Comparison of ENCODE assay signal across 8 cellular contexts in genomic region chr4:153488006-153488718, GRCh38. TPM values are rescaled to one million over a fixed set of nuclear protein-coding genes. Genes with fewer than 3 reads are reported as not detected.
DNase-seq lines count a peak whose midpoint lies in the region; ATAC-seq and TF ChIP-seq lines count a peak whose summit lies in the region.

No MANE protein-coding gene starts in this region.

- H3K36me3 Mint-ChIP-seq in activated naive CD4-positive, alpha-beta T cell treated with anti-CD3 and anti-CD28 coated beads for 36 hours (ENCODE audit: low read depth), result peaks cover 21% of the 10 kb centered on the region

- no peaks in the 10 kb centered on the region for H3K9me3 Mint-ChIP-seq in activated naive CD4-positive, alpha-beta T cell treated with anti-CD3 and anti-CD28 coated beads for 36 hours

- no peaks in the 10 kb centered on the region for H3K27me3 ChIP-seq in OCI-LY1 (ENCODE audit: insufficient read depth, low read length)

- DNase-seq in activated naive CD4-positive, alpha-beta T cell treated with anti-CD3 and anti-CD28 coated beads for 36 hours, result peak; percentile 86
- no peak for DNase-seq in left colon
- peak; percentile 69 to 71 for DNase-seq in stimulated activated CD8-positive, alpha-beta memory T cell treated with anti-CD3 and anti-CD28 coated beads, Interleukin-7, amount 100 ng/mL, for 48 hours (ENCODE audit: extremely low read depth in 1 of 2, low read depth in 1 of 2)
- DNase-seq in KG1 (lab: John Stamatoyannopoulos, UW), result no peak
- DNase-seq in GOT3 (lab: John Stamatoyannopoulos, UW), result no peak

- H3K9me3 ChIP-seq in OCI-LY1 (ENCODE audit: low read length), result no peaks in the 10 kb centered on the region

- peak overlapping the region; percentile 78 for H3K27ac ChIP-seq in OCI-LY1 (ENCODE audit: low read depth, low read length, poor library complexity, severe bottlenecking)

- peak; percentile 23 for TF ChIP-seq POLR2A in GM15510 (IDR thresholded peaks at IDR 0.05; ENCODE audit: borderline replicate concordance, extremely low read depth, insufficient read length)

- H3K4me3 ChIP-seq in OCI-LY1 (ENCODE audit: low read depth, low read length, poor library complexity, severe bottlenecking), result peak overlapping the region; percentile 41

- intact Hi-C loops in activated naive CD4-positive, alpha-beta T cell treated with anti-CD3 and anti-CD28 coated beads for 36 hours (cut with micrococcal nuclease), result loop anchor here (1.0 to 5.0 kb wide), 7 partner anchors 9 to 336 kb away; no protein-coding TSS in a partner anchor
- intact Hi-C loops in left colon (cut with DNase I, micrococcal nuclease), result no loop called here

- H3K4me1 Mint-ChIP-seq in activated naive CD4-positive, alpha-beta T cell treated with anti-CD3 and anti-CD28 coated beads for 36 hours (ENCODE audit: low read depth), result peaks cover 82% of the 10 kb centered on the region

- 0 out of 2 replicates have a peak, but pooled peaks cover 4% of the 10 kb centered on the region for H4K20me1 ChIP-seq in OCI-LY1 (ENCODE audit: insufficient read depth, low read length)

- peak overlapping the region; percentile 95 for H3K27ac Mint-ChIP-seq in activated naive CD4-positive, alpha-beta T cell treated with anti-CD3 and anti-CD28 coated beads for 36 hours

- CTCF ChIA-PET in activated naive CD4-positive, alpha-beta T cell treated with anti-CD3 and anti-CD28 coated beads for 36 hours (lab: Charles Lee), result interaction anchor here (1.3 to 4.2 kb wide), 7 partner anchors 10 to 144 kb away, joined by 3 to 20 read pairs (median 8); partner anchors contain the start of gene MND1

- ATAC-seq in HG02588 (IDR thresholded peaks at IDR 0.05; ENCODE audit: unreplicated experiment) (peak; percentile 57), left colon (peak; percentile 13)

- peaks cover 7% of the 10 kb centered on the region; the same call in 1 of the 2 replicates for H3F3A ChIP-seq in OCI-LY1 (ENCODE audit: insufficient read depth, low read length)

- H3K9me2 ChIP-seq in OCI-LY1 (ENCODE audit: low read depth, low read length), result no peaks in the 10 kb centered on the region

- H3K79me2 ChIP-seq in OCI-LY1 (ENCODE audit: insufficient read depth, low read length), result peaks cover 93% of the 10 kb centered on the region

- H2AFZ ChIP-seq in OCI-LY1 (ENCODE audit: low read length), result no peak overlapping the region

- H3K4me3 Mint-ChIP-seq in activated naive CD4-positive, alpha-beta T cell treated with anti-CD3 and anti-CD28 coated beads for 36 hours, result peak overlapping the region; percentile 69

- no peak for TF ChIP-seq CTCF in OCI-LY1 (IDR thresholded peaks at IDR 0.05; ENCODE audit: low read length)

- H3K4me2 ChIP-seq in OCI-LY1 (ENCODE audit: low read length), result peak overlapping the region; percentile 69

- H3K36me3 ChIP-seq in OCI-LY1 (ENCODE audit: insufficient read depth, low read length), result peaks cover 69% of the 10 kb centered on the region; the same call in 1 of the 2 replicates

- peaks cover 97% of the 10 kb centered on the region for H3K4me1 ChIP-seq in OCI-LY1 (ENCODE audit: insufficient read depth, low read length, severe bottlenecking)

- H3K27me3 Mint-ChIP-seq in activated naive CD4-positive, alpha-beta T cell treated with anti-CD3 and anti-CD28 coated beads for 36 hours (ENCODE audit: low read depth), result no peaks in the 10 kb centered on the region

- peak overlapping the region; percentile 42 for H3K9ac ChIP-seq in OCI-LY1 (ENCODE audit: low read length)

RNA-seq across cellular contexts. Expression of gene TMEM131L, which starts 22.0 kb away (rescaled TPM):
- 10 to 100 TPM; 37.6 to 41.6 TPM for total RNA-seq in activated naive CD4-positive, alpha-beta T cell treated with anti-CD3 and anti-CD28 coated beads for 36 hours
- total RNA-seq in left colon, result 1 to 10 TPM; 3.6 to 8.0 TPM

Comparison
In these comparisons a context has a peak if more than half of its experiments do, and no peak if none do; other contexts are left out.
1. DNase-seq: peak in activated naive CD4-positive, alpha-beta T cell treated with anti-CD3 and anti-CD28 coated beads for 36 hours (single experiment) and stimulated activated CD8-positive, alpha-beta memory T cell treated with anti-CD3 and anti-CD28 coated beads, Interleukin-7, amount 100 ng/mL, for 48 hours (2 of 2); none in left colon (0 of 2), KG1 (single experiment) and GOT3 (single experiment).
2. RNA of gene TMEM131L, which starts 22.0 kb away (total RNA-seq): 37.6 to 41.6 TPM in activated naive CD4-positive, alpha-beta T cell treated with anti-CD3 and anti-CD28 coated beads for 36 hours; 3.6 to 8.0 TPM in left colon; every median in the first group is over 4 times any median in the second.